Comparison of ENCODE assay signal across 20 cellular contexts in genomic region chr16:15854061-15854460, GRCh38. TPM values are rescaled to one million over a fixed set of nuclear protein-coding genes. Genes with fewer than 3 reads are reported as not detected.
DNase-seq lines count a peak whose midpoint lies in the region; ATAC-seq and TF ChIP-seq lines count a peak whose summit lies in the region.
"Had no signal": no experiment of that assay in that cellular context is flagged by ENCODE, and none has a peak within 500 bp of the region (broad histone marks: within the 10 kb centered on the region; RNA-seq: fewer than 3 reads in every experiment).

No MANE protein-coding gene starts in this region.

- TF ChIP-seq POLR2A in gastroesophageal sphincter (IDR thresholded peaks at IDR 0.05) (peak in 1 of 2 donors; percentile 5), prostate gland (IDR thresholded peaks at IDR 0.05) (no peak)

- H3K36me3 ChIP-seq in SU-DHL-6 (ENCODE audit: low read length) (no peaks in the 10 kb centered on the region; the same call in 1 of the 2 replicates), gastroesophageal sphincter (peaks cover 0 to 27% of the 10 kb centered on the region in 2 donors), prostate gland (no peaks in the 10 kb centered on the region), thoracic aorta (peaks cover 12% of the 10 kb centered on the region)
- H3K36me3 ChIP-seq: MG63 had no signal

- no peak for TF ChIP-seq EP300 in gastroesophageal sphincter (IDR thresholded peaks at IDR 0.05)

- H3F3A ChIP-seq in SU-DHL-6 (ENCODE audit: insufficient read depth) = peaks cover 28% of the 10 kb centered on the region

- no peak overlapping the region for H3K9ac ChIP-seq in SU-DHL-6 (ENCODE audit: low read length)

- no peak for ATAC-seq in gastroesophageal sphincter
- no peak for ATAC-seq in thoracic aorta (ENCODE audit: insufficient number of reproducible peaks, low FRiP score, low read depth)

- no peaks in the 10 kb centered on the region for H3K27me3 ChIP-seq in SU-DHL-6 (ENCODE audit: low read length)
- H3K27me3 ChIP-seq in gastroesophageal sphincter = peaks cover 8% of the 10 kb centered on the region
- H3K27me3 ChIP-seq in prostate gland (replicated peaks; ENCODE audit: insufficient read depth) = peaks cover 4% of the 10 kb centered on the region
- no peaks in the 10 kb centered on the region for H3K27me3 ChIP-seq in thoracic aorta (replicated peaks; ENCODE audit: insufficient read depth)

- H3K4me2 ChIP-seq in SU-DHL-6 (ENCODE audit: low read depth, low read length, poor library complexity, severe bottlenecking) = no peak overlapping the region
- H3K4me2 ChIP-seq: PC-9 had no signal

- 0 out of 2 replicates have a peak overlapping the region, but pooled peaks have one; percentile 17 for H3K27ac ChIP-seq in SU-DHL-6 (ENCODE audit: low read depth, low read length)
- peak overlapping the region; percentile 74 to 97 (median 94) for H3K27ac ChIP-seq in gastroesophageal sphincter
- peak overlapping the region; percentile 56 to 58 for H3K27ac ChIP-seq in prostate gland
- H3K27ac ChIP-seq in thoracic aorta = peak overlapping the region; percentile 77 to 94
- H3K27ac ChIP-seq: PC-9 had no signal

- H3K4me1 ChIP-seq in gastroesophageal sphincter (peaks cover 0 to 52% (median 12%) of the 10 kb centered on the region in 3 donors), prostate gland (replicated peaks) (no peaks in the 10 kb centered on the region), thoracic aorta (ENCODE audit: control insufficient read depth in 1 of 2, low read depth in 2 of 2) (peaks cover 13 to 47% of the 10 kb centered on the region in 2 donors)

- no peak for TF ChIP-seq CTCF in SU-DHL-6 (IDR thresholded peaks at IDR 0.05; ENCODE audit: insufficient read depth, low read length, poor library complexity, severe bottlenecking)
- no peak for TF ChIP-seq CTCF in gastroesophageal sphincter (IDR thresholded peaks at IDR 0.05)
- no peak for TF ChIP-seq CTCF in prostate gland (IDR thresholded peaks at IDR 0.05)
- TF ChIP-seq CTCF in thoracic aorta (IDR thresholded peaks at IDR 0.05) = no peak

- no peak overlapping the region for H2AFZ ChIP-seq in SU-DHL-6 (ENCODE audit: low read depth, low read length, severe bottlenecking)
- H2AFZ ChIP-seq: PC-9 had no signal

- 17 to 23% methylated on average over 3 of the region's 3 CpGs for WGBS in gastroesophageal sphincter (ENCODE audit: low coverage in 1 of 2), 2 donors
- WGBS in prostate gland = 19% methylated on average over 3 of the region's 3 CpGs

- H4K20me1 ChIP-seq in SU-DHL-6 (ENCODE audit: low read depth, low read length) = no peaks in the 10 kb centered on the region

- H3K4me3 ChIP-seq in SU-DHL-6 (ENCODE audit: insufficient read depth, low read length, poor library complexity, severe bottlenecking) = no peak overlapping the region
- H3K4me3 ChIP-seq in gastroesophageal sphincter = peak overlapping the region; percentile 54 to 70
- H3K4me3 ChIP-seq in prostate gland = peak overlapping the region; percentile 22 to 35
- peak overlapping the region; percentile 89 for H3K4me3 ChIP-seq in thoracic aorta
- H3K4me3 ChIP-seq: MG63, PC-9 had no signal

- intact Hi-C loops in prostate gland (cut with DNase I) = no loop called here

- H3K9me3 ChIP-seq in SU-DHL-6 (ENCODE audit: insufficient read depth, low read length) (no peaks in the 10 kb centered on the region), gastroesophageal sphincter (no peaks in the 10 kb centered on the region), prostate gland (no peaks in the 10 kb centered on the region), thoracic aorta (no peaks in the 10 kb centered on the region)
- H3K9me3 ChIP-seq: MG63 had no signal

- no peaks in the 10 kb centered on the region for H3K79me2 ChIP-seq in SU-DHL-6 (ENCODE audit: insufficient read depth, low read length)

- H3K9me2 ChIP-seq in SU-DHL-6 (replicated peaks; ENCODE audit: insufficient read depth, low read length) = no peaks in the 10 kb centered on the region

- DNase-seq in prostate gland (ENCODE audit: low spot score) (no peak), thoracic aorta (ENCODE audit: low spot score) (no peak), NCI-H2081 (lab: John Stamatoyannopoulos, UW) (no peak), pons (ENCODE audit: low spot score) (no peak), MV-4-11 (lab: John Stamatoyannopoulos, UW) (no peak), NCI-H128 (lab: John Stamatoyannopoulos, UW; ENCODE audit: unreplicated experiment) (no peak)
- DNase-seq: Calu3; CD4-positive, alpha-beta memory T cell; DMS53; H9; MG63; NCI-H1092 treated with DMSO at 0.1 percent for 48 hours; NCI-H1694; NCI-H446 treated with DMSO at 0.1 percent for 48 hours; NCI-H748 treated with DMSO at 0.1 percent for 48 hours; PC-9 had no signal

RNA-seq across cellular contexts. Expression of gene MYH11, which starts 2.8 kb away (rescaled TPM):
- over 10,000 TPM in 3 of 4 donors, 1,000 to 10,000 TPM in 1; 7,231 to 23,237 (median 11,307) TPM for total RNA-seq in gastroesophageal sphincter
- total RNA-seq in prostate gland = 1,000 to 10,000 TPM in 1 of 2 donors, 100 to 1,000 TPM in 1; 968 to 2,091 TPM
- 1,000 to 10,000 TPM; 2,411 to 2,456 TPM for total RNA-seq in thoracic aorta
- total RNA-seq: A172, HT-29 had no signal

RNA-seq across cellular contexts. Expression of gene CEP20, which starts 34.3 kb away (rescaled TPM):
- total RNA-seq in gastroesophageal sphincter (10 to 100 TPM; 34.1 to 66.9 (median 49.6) TPM), prostate gland (10 to 100 TPM; 30.7 to 33.4 TPM), thoracic aorta (10 to 100 TPM; 14.9 to 29.1 TPM)

Comparison
In these comparisons a context has a peak if more than half of its experiments do, and no peak if none do; other contexts are left out.
1. H3K27ac ChIP-seq: peak in every context shown above with its lines; median percentile 94 in gastroesophageal sphincter; 86 in thoracic aorta; 57 in prostate gland; 17 in SU-DHL-6.